18 cellular contexts compared by ENCODE assay signal in the genomic region with DNA sequence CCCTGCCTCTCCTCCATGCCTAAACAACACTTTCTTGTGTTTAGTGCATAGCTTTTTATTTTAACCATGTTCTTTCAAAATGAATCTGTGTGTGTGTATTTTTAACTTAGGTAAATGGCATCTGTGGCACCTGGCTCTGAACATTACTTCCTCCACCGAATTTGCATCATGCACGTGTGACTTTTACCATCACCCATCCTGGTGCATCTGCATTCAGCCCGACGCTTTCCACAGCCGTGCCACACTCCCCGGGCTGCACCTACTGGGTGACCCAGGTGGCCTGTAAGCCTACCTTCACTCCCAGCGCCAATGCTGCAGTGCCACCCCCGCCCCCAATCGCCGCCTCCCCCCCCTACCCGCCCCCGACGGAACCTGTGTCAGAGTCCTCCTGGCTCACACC. TPM values are rescaled to one million over a fixed set of nuclear protein-coding genes. Genes with fewer than 3 reads are reported as not detected.
A peak's percentile ranks its signal among the peaks of the same experiment; 100 is the strongest.
DNase-seq lines count a peak whose midpoint lies in the region; ATAC-seq and TF ChIP-seq lines count a peak whose summit lies in the region.
"Had no signal": no experiment of that assay in that cellular context is flagged by ENCODE, and none has a peak within 500 bp of the region (broad histone marks: within the 10 kb centered on the region; RNA-seq: fewer than 3 reads in every experiment).

No MANE protein-coding gene starts in this region.

- WGBS in transverse colon (ENCODE audit: low coverage in 1 of 2), 2 donors, result 69 to 96% methylated on average over 5 to 13 of the region's 13 CpGs

- in situ Hi-C loops in transverse colon (cut with MboI; ENCODE audit: low pct_ligation_motif_present in 1 of 4, low pct_unique_long_range_greater_than_20kb in 1 of 4, low sequenced_read_pairs in 3 of 4), result no loop called here

- H3K4me1 ChIP-seq in transverse colon, result no peaks in the 10 kb centered on the region
- H3K4me1 ChIP-seq: SJCRH30, thyroid gland had no signal

- no peak overlapping the region for H3K27ac ChIP-seq in transverse colon
- H3K27ac ChIP-seq: 22Rv1, SJCRH30, thyroid gland had no signal

- ATAC-seq in GM21825 (IDR thresholded peaks at IDR 0.05; ENCODE audit: unreplicated experiment) (peak; percentile 59), HG03520 (IDR thresholded peaks at IDR 0.05; ENCODE audit: unreplicated experiment) (peak; percentile 51), SK-N-SH treated with all-trans-retinoic acid at 6 μM for 48 hours (no peak)
- ATAC-seq in stimulated activated naive CD8-positive, alpha-beta T cell treated with anti-CD3 and anti-CD28 coated beads, Interleukin-15, Interleukin-2, amounts not matched to agents 100 U/mL and 50 U/mL, for 24 hours, result no peak

- no peak overlapping the region for H3K4me3 ChIP-seq in transverse colon
- H3K4me3 ChIP-seq: SJCRH30, thyroid gland had no signal

- H3K9me3 ChIP-seq in transverse colon, result no peaks in the 10 kb centered on the region
- H3K9me3 ChIP-seq: thyroid gland had no signal

- intact Hi-C loops in transverse colon (cut with DNase I; ENCODE audit: low total_unique reads), result no loop called here

- H3K27me3 ChIP-seq in transverse colon, result peaks cover 13% of the 10 kb centered on the region
- H3K27me3 ChIP-seq: thyroid gland had no signal

- TF ChIP-seq EP300 in transverse colon (IDR thresholded peaks at IDR 0.05; ENCODE audit: low read depth), result no peak

- DNase-seq in NCI-H526 (lab: John Stamatoyannopoulos, UW) (peak; percentile 18 to 35), NCI-H526 treated with DMSO at 0.1 percent for 48 hours (lab: John Stamatoyannopoulos, UW) (no peak), transverse colon (peak; percentile 63), NCI-H187 treated with DMSO at 0.1 percent for 48 hours (lab: John Stamatoyannopoulos, UW) (no peak)
- no peak for DNase-seq in stimulated activated naive CD8-positive, alpha-beta T cell treated with anti-CD3 and anti-CD28 coated beads, Interleukin-15, Interleukin-2, amounts not matched to agents 100 U/mL and 50 U/mL, for 24 hours
- DNase-seq: HCEC 1CT, immature natural killer cell, SJCRH30, thyroid gland, WERI-Rb-1 had no signal

- no peak for TF ChIP-seq CTCF in transverse colon (IDR thresholded peaks at IDR 0.05)

- H3K36me3 ChIP-seq in transverse colon, result no peaks in the 10 kb centered on the region
- H3K36me3 ChIP-seq: SJCRH30, thyroid gland, WERI-Rb-1 had no signal

- no peak for TF ChIP-seq POLR2A in transverse colon (IDR thresholded peaks at IDR 0.05)

TF ChIP-seq in SK-N-SH treated with all-trans-retinoic acid at 6 μM for 48 hours, 23 proteins besides CTCF, POLR2A, EP300 and RAD21:
- TF ChIP-seq ZNF8 (CRISPR knock-in tag; IDR thresholded peaks at IDR 0.05), result no peak
- no peak for TF ChIP-seq ISL1 (CRISPR knock-in tag; IDR thresholded peaks at IDR 0.05)
- no peak for TF ChIP-seq ZFP30 (CRISPR knock-in tag; IDR thresholded peaks at IDR 0.05)
- TF ChIP-seq, protein P1, sequence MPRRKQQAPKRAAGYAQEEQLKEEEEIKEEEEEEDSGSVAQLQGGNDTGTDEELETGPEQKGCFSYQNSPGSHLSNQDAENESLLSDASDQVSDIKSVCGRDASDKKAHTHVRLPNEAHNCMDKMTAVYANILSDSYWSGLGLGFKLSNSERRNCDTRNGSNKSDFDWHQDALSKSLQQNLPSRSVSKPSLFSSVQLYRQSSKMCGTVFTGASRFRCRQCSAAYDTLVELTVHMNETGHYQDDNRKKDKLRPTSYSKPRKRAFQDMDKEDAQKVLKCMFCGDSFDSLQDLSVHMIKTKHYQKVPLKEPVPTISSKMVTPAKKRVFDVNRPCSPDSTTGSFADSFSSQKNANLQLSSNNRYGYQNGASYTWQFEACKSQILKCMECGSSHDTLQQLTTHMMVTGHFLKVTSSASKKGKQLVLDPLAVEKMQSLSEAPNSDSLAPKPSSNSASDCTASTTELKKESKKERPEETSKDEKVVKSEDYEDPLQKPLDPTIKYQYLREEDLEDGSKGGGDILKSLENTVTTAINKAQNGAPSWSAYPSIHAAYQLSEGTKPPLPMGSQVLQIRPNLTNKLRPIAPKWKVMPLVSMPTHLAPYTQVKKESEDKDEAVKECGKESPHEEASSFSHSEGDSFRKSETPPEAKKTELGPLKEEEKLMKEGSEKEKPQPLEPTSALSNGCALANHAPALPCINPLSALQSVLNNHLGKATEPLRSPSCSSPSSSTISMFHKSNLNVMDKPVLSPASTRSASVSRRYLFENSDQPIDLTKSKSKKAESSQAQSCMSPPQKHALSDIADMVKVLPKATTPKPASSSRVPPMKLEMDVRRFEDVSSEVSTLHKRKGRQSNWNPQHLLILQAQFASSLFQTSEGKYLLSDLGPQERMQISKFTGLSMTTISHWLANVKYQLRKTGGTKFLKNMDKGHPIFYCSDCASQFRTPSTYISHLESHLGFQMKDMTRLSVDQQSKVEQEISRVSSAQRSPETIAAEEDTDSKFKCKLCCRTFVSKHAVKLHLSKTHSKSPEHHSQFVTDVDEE (CRISPR knock-in tag; IDR thresholded peaks at IDR 0.05), result no peak
- TF ChIP-seq ARNTL (CRISPR knock-in tag; IDR thresholded peaks at IDR 0.05; ENCODE audit: borderline replicate concordance, low read depth), result no peak
- no peak for TF ChIP-seq OSR1 (CRISPR knock-in tag; IDR thresholded peaks at IDR 0.05)
- TF ChIP-seq GLIS3 (CRISPR knock-in tag; IDR thresholded peaks at IDR 0.05), result no peak

RNA-seq across cellular contexts. Expression of a gene that starts 12.7 kb away (rescaled TPM):
- 10 to 100 TPM in 1 of 4 donors, under 1 TPM in 1, not detected in 2; 0.41 to 13.8 TPM for total RNA-seq in transverse colon
- total RNA-seq: fibroblast of lung, MCF 10A, NCI-H460, SJCRH30 had no signal

RNA-seq across cellular contexts. Expression of a gene that starts 49.8 kb away (rescaled TPM):
- total RNA-seq in transverse colon, result not detected
- total RNA-seq: fibroblast of lung, MCF 10A, NCI-H460, sciatic nerve, SJCRH30 had no signal

Comparison
In these comparisons a context has a peak if more than half of its experiments do, and no peak if none do; other contexts are left out.
1. DNase-seq: peak in NCI-H526 (2 of 2) and transverse colon (single experiment); none in NCI-H526 treated with DMSO at 0.1 percent for 48 hours (single experiment), stimulated activated naive CD8-positive, alpha-beta T cell treated with anti-CD3 and anti-CD28 coated beads, Interleukin-15, Interleukin-2, amounts not matched to agents 100 U/mL and 50 U/mL, for 24 hours (single experiment) and NCI-H187 treated with DMSO at 0.1 percent for 48 hours (single experiment).
2. ATAC-seq: peak in GM21825 (single experiment) and HG03520 (single experiment); none in stimulated activated naive CD8-positive, alpha-beta T cell treated with anti-CD3 and anti-CD28 coated beads, Interleukin-15, Interleukin-2, amounts not matched to agents 100 U/mL and 50 U/mL, for 24 hours (single experiment) and SK-N-SH treated with all-trans-retinoic acid at 6 μM for 48 hours (single experiment).